In genomic region chr9:124861342-124862229, GRCh38 we compare ENCODE assay signal across 8 cellular contexts. TPM values are rescaled to one million over a fixed set of nuclear protein-coding genes. Genes with fewer than 3 reads are reported as not detected.
DNase-seq lines count a peak whose midpoint lies in the region; ATAC-seq, FAIRE-seq and TF ChIP-seq lines count a peak whose summit lies in the region.

Gene ARPC5L (plus strand): TSS chr9:124862130. CDS start chr9:124869291, 7,161 bp downstream.
Gene RPL35 (minus strand): TSS chr9:124861957. CDS start chr9:124861912, 45 bp downstream.

- H3K36me3 ChIP-seq in BE2C (peaks cover 49% of the 10 kb centered on the region), kidney epithelial cell (ENCODE audit: control insufficient read depth, insufficient read depth, low read length) (peaks cover 5% of the 10 kb centered on the region)

- DNase-seq in BE2C (peak; percentile 97), GM19239 (ENCODE audit: insufficient read length, low spot score) (peak; percentile 92), NCI-H510A (lab: John Stamatoyannopoulos, UW) (peak; percentile 91), cerebellar nuclear complex (lab: John Stamatoyannopoulos, UW) (peak; percentile 49 to 81), kidney epithelial cell (ENCODE audit: low read depth) (peak; percentile 56)
- peak; percentile 92 for DNase-seq in activated CD4-positive, alpha-beta T cell treated with anti-CD3 and anti-CD28 coated beads for 1 hour
- peak; percentile 93 to 95 for DNase-seq in stimulated activated CD4-positive, alpha-beta T cell treated with anti-CD3 and anti-CD28 coated beads, Interleukin-15, amount 100 ng/mL, for 48 hours (ENCODE audit: low read depth in 2 of 2)

- FAIRE-seq in GM19239 (lab: Jason Lieb, UNC) = no peak

- no peaks in the 10 kb centered on the region for H3K9me3 ChIP-seq in BE2C

- no peaks in the 10 kb centered on the region for H3K4me1 ChIP-seq in BE2C

- ATAC-seq in HG03442 (IDR thresholded peaks at IDR 0.05; ENCODE audit: unreplicated experiment) = peak; percentile 88

- H3K4me3 ChIP-seq in BE2C (ENCODE audit: low read depth, low read length) = peak within 1 kb of the TSS; percentile 93
- H3K4me3 ChIP-seq in kidney epithelial cell (ENCODE audit: low read depth, low read length) = peak within 1 kb of the TSS; percentile 96

- no peaks in the 10 kb centered on the region for H3K27me3 ChIP-seq in BE2C
- H3K27me3 ChIP-seq in kidney epithelial cell (ENCODE audit: control insufficient read depth, insufficient read depth, low read length) = no peaks in the 10 kb centered on the region

- TF ChIP-seq CTCF in BE2C (IDR thresholded peaks at IDR 0.05; ENCODE audit: low read depth, low read length) (no peak), kidney epithelial cell (IDR thresholded peaks at IDR 0.05; ENCODE audit: insufficient read depth, low read length, poor library complexity, severe bottlenecking) (peak; percentile 24)

RNA-seq across cellular contexts. Expression of gene ARPC5L, which starts in this region (rescaled TPM):
- polyA plus RNA-seq in BE2C (2012; ENCODE audit: insufficient read depth, insufficient read length, low read depth) = 121 TPM
- 31.1 and 36.3 TPM in 2 replicates for total RNA-seq in kidney epithelial cell

RNA-seq across cellular contexts. Expression of gene RPL35, which starts in this region (rescaled TPM):
- polyA plus RNA-seq in BE2C (2012; ENCODE audit: insufficient read depth, insufficient read length, low read depth) = 2,605 TPM
- 3,097 and 3,310 TPM in 2 replicates for total RNA-seq in kidney epithelial cell

Comparison
In these comparisons a context has a peak if more than half of its experiments do, and no peak if none do; other contexts are left out.
1. Peak in every context shown above with its lines: DNase-seq, ATAC-seq and H3K4me3 ChIP-seq.